ENCODE assay signal across 1 cellular context in genomic region chr2:84945838-84946203, GRCh38.
TF ChIP-seq lines count a peak whose summit lies in the region.

No MANE protein-coding gene starts in this region.

TF ChIP-seq in HepG2, 621 proteins besides CTCF, POLR2A, EP300 and RAD21:
- TF ChIP-seq RXRA (CRISPR knock-in tag; IDR thresholded peaks at IDR 0.05) (peak; percentile 63; the same call in 1 of the 2 replicates), GZF1 (CRISPR knock-in tag; IDR thresholded peaks at IDR 0.05) (0 out of 2 replicates have a peak, but pooled peaks have one; percentile 75), ZNF280D (CRISPR knock-in tag; IDR thresholded peaks at IDR 0.05) (peak; percentile 73; the same call in 1 of the 2 replicates), DNMT3B (CRISPR knock-in tag; conservative IDR thresholded peaks at IDR 0.05) (0 out of 2 replicates have a peak, but pooled peaks have one; percentile 24), ZNF788 (CRISPR knock-in tag; IDR thresholded peaks at IDR 0.05; ENCODE audit: borderline replicate concordance) (0 out of 2 replicates have a peak, but pooled peaks have one; percentile 9), HNF4A (CRISPR knock-in tag; IDR thresholded peaks at IDR 0.05) (peak; percentile 47; the same call in 1 of the 2 replicates), ZNF441 (CRISPR knock-in tag; IDR thresholded peaks at IDR 0.05; ENCODE audit: borderline replicate concordance) (0 out of 2 replicates have a peak, but pooled peaks have one; percentile 26), RARA (CRISPR knock-in tag; IDR thresholded peaks at IDR 0.05) (peak; percentile 92), PRMT3 (CRISPR knock-in tag; IDR thresholded peaks at IDR 0.05; ENCODE audit: borderline replicate concordance, low read depth) (0 out of 2 replicates have a peak, but pooled peaks have one; percentile 7)
TF ChIP-seq in HepG2: peak in this region for 9; not testable (repeated sequence) for 612.
